ENCODE assay signal across 1 cellular context in genomic region chr2:72263043-72263780, GRCh38.
TF ChIP-seq lines count a peak whose summit lies in the region.

No MANE protein-coding gene starts in this region.

TF ChIP-seq in IMR-90, 13 proteins besides CTCF, POLR2A, EP300 and RAD21 (continued from another document):
- TF ChIP-seq NFE2L2 (IDR thresholded peaks at IDR 0.05; ENCODE audit: low read depth, low read length) (no peak), RCOR1 (IDR thresholded peaks at IDR 0.05; ENCODE audit: insufficient replicate concordance, low read length) (no peak), SMC3 (IDR thresholded peaks at IDR 0.05; ENCODE audit: low read depth, low read length) (no peak), MAFK (IDR thresholded peaks at IDR 0.05; ENCODE audit: low read depth, low read length) (no peak), MAZ (IDR thresholded peaks at IDR 0.05; ENCODE audit: borderline replicate concordance, low read depth, low read length) (no peak)
- TF ChIP-seq, protein P1, sequence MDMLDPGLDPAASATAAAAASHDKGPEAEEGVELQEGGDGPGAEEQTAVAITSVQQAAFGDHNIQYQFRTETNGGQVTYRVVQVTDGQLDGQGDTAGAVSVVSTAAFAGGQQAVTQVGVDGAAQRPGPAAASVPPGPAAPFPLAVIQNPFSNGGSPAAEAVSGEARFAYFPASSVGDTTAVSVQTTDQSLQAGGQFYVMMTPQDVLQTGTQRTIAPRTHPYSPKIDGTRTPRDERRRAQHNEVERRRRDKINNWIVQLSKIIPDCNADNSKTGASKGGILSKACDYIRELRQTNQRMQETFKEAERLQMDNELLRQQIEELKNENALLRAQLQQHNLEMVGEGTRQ (IDR thresholded peaks at IDR 0.05; ENCODE audit: low read depth, low read length), result no peak
